In the genomic region with DNA sequence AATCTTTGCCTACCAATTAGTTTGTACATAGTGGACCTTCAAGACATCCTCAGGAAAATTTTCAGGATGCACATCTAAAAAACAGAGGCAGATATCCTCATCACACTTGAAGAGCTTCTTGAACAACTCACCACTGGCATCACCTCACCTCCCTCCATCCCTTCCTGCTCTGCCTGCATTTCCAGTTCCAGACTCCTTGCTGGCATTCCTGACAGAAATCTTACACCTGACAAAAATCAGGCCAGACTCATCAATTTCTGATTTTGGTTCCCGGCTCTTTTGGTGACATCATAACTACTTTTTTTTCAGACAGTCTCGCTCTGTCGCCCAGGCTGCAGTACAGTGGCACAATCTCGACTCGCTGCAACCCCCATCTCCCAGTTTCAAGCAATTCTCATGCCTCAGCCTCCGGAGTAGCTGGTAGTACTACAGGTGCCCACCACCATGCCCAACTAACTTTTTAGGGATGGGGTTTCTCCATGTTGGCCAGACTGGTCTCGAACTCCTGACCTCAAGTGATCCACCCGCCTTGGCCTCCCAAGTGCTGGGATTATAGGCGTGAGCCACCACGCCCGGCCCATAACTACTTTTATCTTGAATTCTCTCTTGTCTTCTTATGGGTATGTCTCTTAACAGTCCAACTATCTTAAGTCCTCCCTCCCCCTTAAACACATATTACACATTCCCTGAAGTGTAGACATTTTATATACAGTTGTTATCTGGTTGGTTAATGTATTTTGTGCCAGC, we compare ENCODE assay signal across 19 cellular contexts.
DNase-seq lines count a peak whose midpoint lies in the region; ATAC-seq and TF ChIP-seq lines count a peak whose summit lies in the region.
"Had no signal": no experiment of that assay in that cellular context is flagged by ENCODE, and none has a peak within 500 bp of the region (broad histone marks: within the 10 kb centered on the region; RNA-seq: fewer than 3 reads in every experiment).

No MANE protein-coding gene starts in this region.

- H3K79me1 ChIP-seq in IMR-90 (ENCODE audit: low read depth in 1 of 2, low read length in 2 of 2), result peaks cover 21 to 55% of the 10 kb centered on the region in 2 experiments

- no peaks in the 10 kb centered on the region for H3K9me3 Mint-ChIP-seq in chondrocyte (ENCODE audit: low read depth)
- H3K9me3 Mint-ChIP-seq: CD14-positive monocyte, IgD-negative memory B cell had no signal

- no TSS peak for BruUV-seq in IMR-90 (replicated peaks; lab: Mats Ljungman, UMichigan)

- no peak overlapping the region for H3K4me2 ChIP-seq in IMR-90 (ENCODE audit: low read depth, low read length)

- TF ChIP-seq RAD21 in IMR-90 (IDR thresholded peaks at IDR 0.05; ENCODE audit: low read length), result no peak

- H3K27ac Mint-ChIP-seq in chondrocyte (ENCODE audit: unreplicated experiment), result peak overlapping the region; percentile 34
- H3K27ac Mint-ChIP-seq: CD14-positive monocyte had no signal

- peaks cover 69% of the 10 kb centered on the region for H3K4me1 Mint-ChIP-seq in chondrocyte (ENCODE audit: low read depth)
- H3K4me1 Mint-ChIP-seq: CD14-positive monocyte, IgD-negative memory B cell had no signal

- H3K9ac ChIP-seq in IMR-90 (ENCODE audit: low read depth, low read length), result no peak overlapping the region

- no peak overlapping the region for H2BK20ac ChIP-seq in IMR-90 (ENCODE audit: low read depth, low read length)

- no peak overlapping the region for H3K4me3 Mint-ChIP-seq in chondrocyte (ENCODE audit: unreplicated experiment)
- H3K4me3 Mint-ChIP-seq: CD14-positive monocyte, IgD-negative memory B cell had no signal

- no peak overlapping the region for H3K4me3 ChIP-seq in IMR-90 (ENCODE audit: insufficient read depth, low read depth, low read length)
- H3K4me3 ChIP-seq: HAP-1 had no signal

- CTCF ChIA-PET in IMR-90 (lab: Yijun Ruan, JAX), result no interaction called here

- WGBS in IMR-90 (ENCODE audit: extremely low coverage in 2 of 2, insufficient read length in 1 of 2), 2 experiments, result 100% methylated on average over 1 of the region's 11 CpGs; no CpG with 5 or more reads in 1 of the 2 experiments

- H3K36me3 Mint-ChIP-seq in chondrocyte (ENCODE audit: low read depth), result peaks cover 2% of the 10 kb centered on the region
- H3K36me3 Mint-ChIP-seq: CD14-positive monocyte, IgD-negative memory B cell had no signal

- H4K8ac ChIP-seq in IMR-90 (ENCODE audit: low read depth in 2 of 2, low read length in 2 of 2), result no peak overlapping the region

- no peak for TF ChIP-seq POLR2A in IMR-90 (IDR thresholded peaks at IDR 0.05; ENCODE audit: low read depth, low read length)

- peaks cover 8% of the 10 kb centered on the region; the same call in 1 of the 2 replicates for H4K20me1 ChIP-seq in IMR-90 (ENCODE audit: insufficient read depth, low read length)

- no peak overlapping the region for H3K23ac ChIP-seq in IMR-90 (ENCODE audit: low read depth, low read length)

- H3K27me3 Mint-ChIP-seq in chondrocyte (ENCODE audit: low read depth), result no peaks in the 10 kb centered on the region

- dilution Hi-C loops in IMR-90 (cut with HindIII; ENCODE audit: low sequenced_read_pairs, unreplicated experiment), result no loop called here

- H2AK9ac ChIP-seq in IMR-90 (replicated peaks; ENCODE audit: low read depth, low read length, poor library complexity), result no peak overlapping the region

- intact Hi-C loops in IMR-90 (cut with micrococcal nuclease), result no loop called here

- H3K27ac ChIP-seq in IMR-90 (ENCODE audit: insufficient read depth, low read length) (no peak overlapping the region; the same call in 1 of the 2 replicates), substantia nigra (ENCODE audit: low read depth, low read length, poor library complexity, severe bottlenecking) (peak overlapping the region; percentile 3)

- peaks cover 12% of the 10 kb centered on the region for H3K9me1 ChIP-seq in IMR-90 (ENCODE audit: insufficient read depth, low read length)

- peak overlapping the region; percentile 15 for H2BK5ac ChIP-seq in IMR-90 (ENCODE audit: low read depth, low read length, poor library complexity, severe bottlenecking)

- ATAC-seq in IMR-90 (ENCODE audit: low read depth), result no peak
- ATAC-seq in GM19328 (IDR thresholded peaks at IDR 0.05; ENCODE audit: unreplicated experiment), result no peak
- no peak for ATAC-seq in HG02840 (IDR thresholded peaks at IDR 0.05; ENCODE audit: low FRiP score, unreplicated experiment)
- no peak for ATAC-seq in GM21423 (IDR thresholded peaks at IDR 0.05; ENCODE audit: unreplicated experiment)
- ATAC-seq: SK-N-SH treated with all-trans-retinoic acid at 6 μM for 48 hours had no signal

- no peak overlapping the region for H2AFZ ChIP-seq in IMR-90 (replicated peaks; ENCODE audit: low read length, poor library complexity)

- 0 out of 2 replicates have a peak overlapping the region, but pooled peaks have one; percentile 31 for H3K4ac ChIP-seq in IMR-90 (ENCODE audit: low read depth, low read length)

- POLR2A ChIA-PET in IMR-90 (lab: Charles Lee; ENCODE audit: unreplicated experiment), result no interaction called here

- in situ Hi-C loops in IMR-90 (cut with MboI; ENCODE audit: low sequenced_read_pairs), result no loop called here

- no peak overlapping the region; the same call in 1 of the 2 replicates for H4K5ac ChIP-seq in IMR-90 (ENCODE audit: low read depth, low read length)

- H2BK120ac ChIP-seq in IMR-90 (ENCODE audit: low read depth, low read length), result no peak overlapping the region

- H3K9me3 ChIP-seq in IMR-90 (ENCODE audit: control insufficient read depth, insufficient read depth, low read length), result no peaks in the 10 kb centered on the region
- H3K9me3 ChIP-seq: HAP-1 had no signal

- peak overlapping the region; percentile 62; the same call in 1 of the 2 replicates for H3K14ac ChIP-seq in IMR-90 (replicated peaks; ENCODE audit: low read depth, low read length)

- H3K56ac ChIP-seq in IMR-90 (ENCODE audit: extremely low read depth, insufficient read depth, low read length), result no peak overlapping the region

- H3K4me1 ChIP-seq in IMR-90 (ENCODE audit: control insufficient read depth, insufficient read depth, low read length), result peaks cover 18% of the 10 kb centered on the region

- DNase-seq in IMR-90 (no peak), chondrocyte (ENCODE audit: low spot score) (no peak), islet precursor cell (peak; percentile 67), substantia nigra (lab: John Stamatoyannopoulos, UW) (no peak), DMS53 (lab: John Stamatoyannopoulos, UW) (no peak)
- DNase-seq: ACHN; AML-193; NCI-H1105 treated with DMSO at 0.1 percent for 48 hours; NCI-H187; NCI-H69; NK-92 treated with Interleukin-12 subunit alpha and Interleukin-12 subunit beta, amount 100 ng/mL, for 24 hours; SHP77 treated with DMSO at 0.1 percent for 48 hours had no signal

- 0 out of 2 replicates have a peak overlapping the region, but pooled peaks have one; percentile 20 for H3K18ac ChIP-seq in IMR-90 (ENCODE audit: low read depth, low read length)

- H3K36me3 ChIP-seq in IMR-90 (ENCODE audit: control insufficient read depth, insufficient read depth, low read length), result no peaks in the 10 kb centered on the region; the same call in 1 of the 2 replicates

- H4K91ac ChIP-seq in IMR-90 (ENCODE audit: insufficient read depth, low read depth, low read length), result peak overlapping the region; percentile 65; the same call in 1 of the 2 replicates

- no peak overlapping the region for H2AK5ac ChIP-seq in IMR-90 (ENCODE audit: low read depth, low read length)

- TF ChIP-seq CTCF in IMR-90 (conservative IDR thresholded peaks at IDR 0.05; ENCODE audit: low read depth, low read length) (no peak), chondrocyte (IDR thresholded peaks at IDR 0.05) (no peak)

- H2BK15ac ChIP-seq in IMR-90 (ENCODE audit: low read depth, low read length), result no peak overlapping the region

- no peaks in the 10 kb centered on the region for H3K27me3 ChIP-seq in IMR-90 (ENCODE audit: control insufficient read depth, insufficient read depth, low read length)

TF ChIP-seq in IMR-90, 13 proteins besides CTCF, POLR2A, EP300 and RAD21:
- no peak for TF ChIP-seq MXI1 (IDR thresholded peaks at IDR 0.05; ENCODE audit: borderline replicate concordance, low read depth, low read length)
- TF ChIP-seq NFE2L2 (IDR thresholded peaks at IDR 0.05; ENCODE audit: low read depth, low read length), result no peak
- TF ChIP-seq CHD1 (IDR thresholded peaks at IDR 0.05; ENCODE audit: low read depth, low read length), result no peak
- no peak for TF ChIP-seq SMC3 (IDR thresholded peaks at IDR 0.05; ENCODE audit: low read depth, low read length)
